Comparison of ENCODE assay signal across 19 cellular contexts in genomic region chr10:3978174-3978573, GRCh38.
A peak's percentile ranks its signal among the peaks of the same experiment; 100 is the strongest.
DNase-seq lines count a peak whose midpoint lies in the region; ATAC-seq and TF ChIP-seq lines count a peak whose summit lies in the region.
"Had no signal": no experiment of that assay in that cellular context is flagged by ENCODE, and none has a peak within 500 bp of the region (broad histone marks: within the 10 kb centered on the region; RNA-seq: fewer than 3 reads in every experiment).

No MANE protein-coding gene starts in this region.

- H3K36me3 ChIP-seq in CD8-positive, alpha-beta memory T cell (ENCODE audit: insufficient read depth, low read length), result no peaks in the 10 kb centered on the region
- H3K36me3 ChIP-seq: BLaER1, cardiac muscle cell, gastroesophageal sphincter, thoracic aorta had no signal

- H3K27ac Mint-ChIP-seq in CD8-positive, alpha-beta memory T cell, result no peak overlapping the region
- H3K27ac Mint-ChIP-seq: activated CD4-positive, alpha-beta memory T cell treated with anti-CD3 and anti-CD28 coated beads, Interleukin-2, amount 10 ng/mL, durations not matched to agents 7 days and 5 days; activated naive CD4-positive, alpha-beta T cell treated with anti-CD3 and anti-CD28 coated beads, Interleukin-2, amount 50 U/mL, for 72 hours; activated T-cell treated with anti-CD3 and anti-CD28 coated beads, Interleukin-2, amount 50 U/mL, for 24 hours had no signal

- H3K4me3 Mint-ChIP-seq in CD8-positive, alpha-beta memory T cell, result no peak overlapping the region
- H3K4me3 Mint-ChIP-seq: activated CD4-positive, alpha-beta memory T cell treated with anti-CD3 and anti-CD28 coated beads, Interleukin-2, amount 10 ng/mL, durations not matched to agents 7 days and 5 days; activated T-cell treated with anti-CD3 and anti-CD28 coated beads, Interleukin-2, amount 50 U/mL, for 24 hours had no signal

- ATAC-seq in Right ventricle myocardium superior (ENCODE audit: poor library complexity), result no peak
- ATAC-seq: gastroesophageal sphincter, left ventricle myocardium superior had no signal

- H3K27ac ChIP-seq in substantia nigra (ENCODE audit: low read depth, low read length, poor library complexity, severe bottlenecking), result no peak overlapping the region
- no peak overlapping the region for H3K27ac ChIP-seq in CD8-positive, alpha-beta memory T cell (ENCODE audit: low read depth, low read length)
- H3K27ac ChIP-seq: BLaER1, cardiac muscle cell, gastroesophageal sphincter, Peyer's patch, thoracic aorta had no signal

- intact Hi-C loops in Right ventricle myocardium superior (cut with DNase I), result no loop called here

- peaks cover 0 to 8% (median 2%) of the 10 kb centered on the region in 5 donors for H3K9me3 Mint-ChIP-seq in CD8-positive, alpha-beta memory T cell

- H3K36me3 Mint-ChIP-seq in CD8-positive, alpha-beta memory T cell, result peaks cover 0 to 6% (median 4%) of the 10 kb centered on the region in 3 donors

- no peak for TF ChIP-seq CTCF in astrocyte of the cerebellum (IDR thresholded peaks at IDR 0.05; ENCODE audit: low read depth, low read length, missing control alignments)
- no peak for TF ChIP-seq CTCF in fibroblast of villous mesenchyme (IDR thresholded peaks at IDR 0.05; ENCODE audit: insufficient read depth, low read depth, low read length)

- H3K4me3 ChIP-seq in astrocyte of the cerebellum (ENCODE audit: low read depth, low read length) (no peak overlapping the region), fibroblast of villous mesenchyme (ENCODE audit: low read depth, low read length) (no peak overlapping the region)
- H3K4me3 ChIP-seq in CD8-positive, alpha-beta memory T cell (ENCODE audit: low read length), result no peak overlapping the region
- H3K4me3 ChIP-seq: BLaER1, cardiac muscle cell, gastroesophageal sphincter, Peyer's patch, thoracic aorta had no signal

- CTCF ChIA-PET in CD8-positive, alpha-beta memory T cell (lab: Charles Lee), result no interaction called here

- no peaks in the 10 kb centered on the region for H3K27me3 Mint-ChIP-seq in CD8-positive, alpha-beta memory T cell
- H3K27me3 Mint-ChIP-seq: activated T-cell treated with anti-CD3 and anti-CD28 coated beads, Interleukin-2, amount 50 U/mL, for 24 hours had no signal

- no peaks in the 10 kb centered on the region for H3K27me3 ChIP-seq in CD8-positive, alpha-beta memory T cell (ENCODE audit: insufficient read depth, low read length, poor library complexity, severe bottlenecking)
- H3K27me3 ChIP-seq: BLaER1, cardiac muscle cell, gastroesophageal sphincter, Peyer's patch had no signal

- peaks cover 13 to 16% (median 14%) of the 10 kb centered on the region in 3 donors for H3K4me1 Mint-ChIP-seq in CD8-positive, alpha-beta memory T cell

- H3K9me3 ChIP-seq in CD8-positive, alpha-beta memory T cell (ENCODE audit: low read length), result peaks cover 1% of the 10 kb centered on the region
- H3K9me3 ChIP-seq: gastroesophageal sphincter, Peyer's patch, thoracic aorta had no signal

- in situ Hi-C loops in astrocyte of the cerebellum (cut with HindIII; ENCODE audit: low sequenced_read_pairs), result no loop called here

- H3K4me1 ChIP-seq in CD8-positive, alpha-beta memory T cell (ENCODE audit: insufficient read depth, low read length), result peaks cover 72% of the 10 kb centered on the region
- H3K4me1 ChIP-seq: BLaER1, gastroesophageal sphincter, Peyer's patch had no signal

- POLR2A ChIA-PET in CD8-positive, alpha-beta memory T cell (lab: Charles Lee), result no interaction called here

- DNase-seq in HT1080 (ENCODE audit: low read depth) (peak; percentile 72), astrocyte of the cerebellum (ENCODE audit: low read depth) (peak; percentile 29), fibroblast of villous mesenchyme (ENCODE audit: low read depth) (peak; percentile 18), substantia nigra (lab: John Stamatoyannopoulos, UW) (no peak), medulla oblongata (ENCODE audit: extremely low spot score) (no peak), Right ventricle myocardium superior (no peak)
- DNase-seq in CD8-positive, alpha-beta memory T cell, result no peak
- DNase-seq: activated CD4-positive, alpha-beta memory T cell treated with anti-CD3 and anti-CD28 coated beads, Interleukin-2, amount 10 ng/mL, durations not matched to agents 7 days and 5 days; activated T-cell treated with anti-CD3 and anti-CD28 coated beads, Interleukin-2, amount 50 U/mL, for 24 hours; DMS 273 treated with DMSO at 0.1 percent for 48 hours; KG1; left ventricle myocardium superior; NCI-H2171 treated with DMSO at 0.1 percent for 48 hours; Peyer's patch had no signal

Comparison
In these comparisons a context has a peak if more than half of its experiments do, and no peak if none do; other contexts are left out.
1. DNase-seq: peak in HT1080 (single experiment), astrocyte of the cerebellum (single experiment) and fibroblast of villous mesenchyme (single experiment); none in substantia nigra (0 of 49), medulla oblongata (single experiment), Right ventricle myocardium superior (single experiment) and CD8-positive, alpha-beta memory T cell (0 of 5).